ENCODE assay signal across 7 cellular contexts in the genomic region with DNA sequence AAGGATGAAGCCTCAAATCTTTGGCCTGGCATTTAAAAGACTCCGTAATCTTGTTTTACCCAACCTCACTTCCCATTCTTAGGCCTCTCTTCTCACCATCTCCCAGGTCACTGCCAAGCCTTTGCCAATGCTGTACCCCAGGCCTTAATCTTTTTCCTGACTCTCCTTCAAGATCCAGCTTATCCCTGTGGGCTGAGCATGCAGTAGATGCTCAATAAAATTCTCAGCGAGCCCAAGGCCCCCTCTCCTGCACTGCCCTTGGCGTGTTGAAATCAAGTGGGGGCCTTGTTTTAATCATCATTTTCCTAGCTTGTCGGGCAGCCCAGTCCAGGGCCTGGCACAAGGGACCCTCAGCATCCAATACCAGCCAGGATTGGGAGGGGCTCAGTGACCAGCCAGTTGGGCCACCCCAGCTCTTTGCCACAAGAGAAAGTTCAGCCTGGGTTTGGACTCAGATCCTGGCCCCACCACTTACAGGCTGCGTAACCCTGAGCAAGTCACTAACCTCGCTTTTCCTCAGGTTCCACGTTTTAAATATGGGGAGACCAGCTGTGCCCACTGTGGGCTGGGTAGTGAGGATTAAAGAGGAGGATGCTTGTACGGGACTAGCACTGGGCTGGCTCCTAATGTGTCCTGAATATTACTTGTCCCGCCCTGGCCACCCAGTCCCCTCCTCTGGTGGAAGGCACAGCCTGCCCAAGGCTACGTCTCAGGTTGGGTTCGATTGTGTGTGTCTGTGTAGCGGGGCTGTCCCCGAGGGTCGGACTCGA. TPM values are rescaled to one million over a fixed set of nuclear protein-coding genes. Genes with fewer than 3 reads are reported as not detected.
DNase-seq lines count a peak whose midpoint lies in the region; ATAC-seq lines count a peak whose summit lies in the region.

No MANE protein-coding gene starts in this region.

- peak overlapping the region; percentile 98 for H3K27ac ChIP-seq in layer of hippocampus (ENCODE audit: low read depth, low read length)
- H3K27ac ChIP-seq in temporal lobe (ENCODE audit: low read depth, low read length) = peak overlapping the region; percentile 97

- H3K4me1 Mint-ChIP-seq in activated naive CD8-positive, alpha-beta T cell treated with anti-CD3 and anti-CD28 coated beads, Interleukin-2, amount 10 ng/mL, durations not matched to agents 7 days and 5 days = peaks cover 22% of the 10 kb centered on the region

- peak; percentile 1 for ATAC-seq in HG03095 (IDR thresholded peaks at IDR 0.05; ENCODE audit: unreplicated experiment)
- no peak for ATAC-seq in activated naive CD8-positive, alpha-beta T cell treated with anti-CD3 and anti-CD28 coated beads, Interleukin-2, amount 10 ng/mL, durations not matched to agents 7 days and 5 days (ENCODE audit: low read depth)

- H3K27me3 Mint-ChIP-seq in activated naive CD8-positive, alpha-beta T cell treated with anti-CD3 and anti-CD28 coated beads, Interleukin-2, amount 10 ng/mL, durations not matched to agents 7 days and 5 days = no peaks in the 10 kb centered on the region

- H3K4me3 Mint-ChIP-seq in activated naive CD8-positive, alpha-beta T cell treated with anti-CD3 and anti-CD28 coated beads, Interleukin-2, amount 10 ng/mL, durations not matched to agents 7 days and 5 days = peak overlapping the region; percentile 92

- no peaks in the 10 kb centered on the region for H3K9me3 Mint-ChIP-seq in activated naive CD8-positive, alpha-beta T cell treated with anti-CD3 and anti-CD28 coated beads, Interleukin-2, amount 10 ng/mL, durations not matched to agents 7 days and 5 days

- POLR2A ChIA-PET in activated naive CD8-positive, alpha-beta T cell treated with anti-CD3 and anti-CD28 coated beads, Interleukin-2, amount 10 ng/mL, durations not matched to agents 7 days and 5 days (lab: Charles Lee) = interaction anchor here (0.8 kb wide), 1 partner anchor 281 kb away, joined by 5 read pairs; a partner anchor contains a TSS

- H3K27ac Mint-ChIP-seq in activated naive CD8-positive, alpha-beta T cell treated with anti-CD3 and anti-CD28 coated beads, Interleukin-2, amount 10 ng/mL, durations not matched to agents 7 days and 5 days = peak overlapping the region; percentile 82

- no peaks in the 10 kb centered on the region for H3K27me3 ChIP-seq in layer of hippocampus (ENCODE audit: control insufficient read depth, insufficient read depth, low read length)

- peaks cover 10% of the 10 kb centered on the region for H3K36me3 Mint-ChIP-seq in activated naive CD8-positive, alpha-beta T cell treated with anti-CD3 and anti-CD28 coated beads, Interleukin-2, amount 10 ng/mL, durations not matched to agents 7 days and 5 days

- DNase-seq in activated naive CD8-positive, alpha-beta T cell treated with anti-CD3 and anti-CD28 coated beads, Interleukin-2, amount 10 ng/mL, durations not matched to agents 7 days and 5 days = no peak
- no peak for DNase-seq in T-helper 9 cell
- DNase-seq in OCI-M2 (lab: John Stamatoyannopoulos, UW; ENCODE audit: unreplicated experiment) = no peak
- DNase-seq in DMS153 (lab: John Stamatoyannopoulos, UW) = no peak

RNA-seq across cellular contexts. Expression of a gene that starts 0.9 kb away (rescaled TPM):
- 100 to 1,000 TPM; 159 to 160 TPM for total RNA-seq in activated naive CD8-positive, alpha-beta T cell treated with anti-CD3 and anti-CD28 coated beads, Interleukin-2, amount 10 ng/mL, durations not matched to agents 7 days and 5 days
- total RNA-seq in temporal lobe = 175 TPM
